ENCODE assay signal across 1 cellular context in the genomic region with DNA sequence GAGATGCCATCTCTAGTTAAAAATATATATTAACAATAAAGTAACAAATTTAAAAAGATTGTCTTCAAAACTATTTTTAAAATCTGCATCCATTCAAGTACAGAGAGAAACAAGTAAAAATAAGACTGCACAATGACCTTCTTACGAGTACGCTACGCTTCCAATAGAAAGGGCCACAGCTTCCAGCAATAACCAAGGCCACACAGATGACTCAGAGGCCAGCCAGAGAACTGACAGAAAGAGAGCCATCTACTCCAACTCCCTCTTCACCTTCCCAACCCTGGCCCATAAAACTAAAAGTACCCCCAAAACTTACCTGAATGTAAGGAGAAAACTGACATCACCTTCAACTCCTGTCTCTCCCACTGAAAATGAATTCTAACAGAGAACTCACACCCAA.
TF ChIP-seq lines count a peak whose summit lies in the region.

No MANE protein-coding gene starts in this region.

TF ChIP-seq in WTC11, 78 proteins besides CTCF, POLR2A, EP300 and RAD21 (continued from another document):
- TF ChIP-seq, protein P1, sequence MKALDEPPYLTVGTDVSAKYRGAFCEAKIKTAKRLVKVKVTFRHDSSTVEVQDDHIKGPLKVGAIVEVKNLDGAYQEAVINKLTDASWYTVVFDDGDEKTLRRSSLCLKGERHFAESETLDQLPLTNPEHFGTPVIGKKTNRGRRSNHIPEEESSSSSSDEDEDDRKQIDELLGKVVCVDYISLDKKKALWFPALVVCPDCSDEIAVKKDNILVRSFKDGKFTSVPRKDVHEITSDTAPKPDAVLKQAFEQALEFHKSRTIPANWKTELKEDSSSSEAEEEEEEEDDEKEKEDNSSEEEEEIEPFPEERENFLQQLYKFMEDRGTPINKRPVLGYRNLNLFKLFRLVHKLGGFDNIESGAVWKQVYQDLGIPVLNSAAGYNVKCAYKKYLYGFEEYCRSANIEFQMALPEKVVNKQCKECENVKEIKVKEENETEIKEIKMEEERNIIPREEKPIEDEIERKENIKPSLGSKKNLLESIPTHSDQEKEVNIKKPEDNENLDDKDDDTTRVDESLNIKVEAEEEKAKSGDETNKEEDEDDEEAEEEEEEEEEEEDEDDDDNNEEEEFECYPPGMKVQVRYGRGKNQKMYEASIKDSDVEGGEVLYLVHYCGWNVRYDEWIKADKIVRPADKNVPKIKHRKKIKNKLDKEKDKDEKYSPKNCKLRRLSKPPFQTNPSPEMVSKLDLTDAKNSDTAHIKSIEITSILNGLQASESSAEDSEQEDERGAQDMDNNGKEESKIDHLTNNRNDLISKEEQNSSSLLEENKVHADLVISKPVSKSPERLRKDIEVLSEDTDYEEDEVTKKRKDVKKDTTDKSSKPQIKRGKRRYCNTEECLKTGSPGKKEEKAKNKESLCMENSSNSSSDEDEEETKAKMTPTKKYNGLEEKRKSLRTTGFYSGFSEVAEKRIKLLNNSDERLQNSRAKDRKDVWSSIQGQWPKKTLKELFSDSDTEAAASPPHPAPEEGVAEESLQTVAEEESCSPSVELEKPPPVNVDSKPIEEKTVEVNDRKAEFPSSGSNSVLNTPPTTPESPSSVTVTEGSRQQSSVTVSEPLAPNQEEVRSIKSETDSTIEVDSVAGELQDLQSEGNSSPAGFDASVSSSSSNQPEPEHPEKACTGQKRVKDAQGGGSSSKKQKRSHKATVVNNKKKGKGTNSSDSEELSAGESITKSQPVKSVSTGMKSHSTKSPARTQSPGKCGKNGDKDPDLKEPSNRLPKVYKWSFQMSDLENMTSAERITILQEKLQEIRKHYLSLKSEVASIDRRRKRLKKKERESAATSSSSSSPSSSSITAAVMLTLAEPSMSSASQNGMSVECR (CRISPR knock-in tag; IDR thresholded peaks at IDR 0.05; ENCODE audit: borderline replicate concordance) = no peak
- TF ChIP-seq, protein P2, sequence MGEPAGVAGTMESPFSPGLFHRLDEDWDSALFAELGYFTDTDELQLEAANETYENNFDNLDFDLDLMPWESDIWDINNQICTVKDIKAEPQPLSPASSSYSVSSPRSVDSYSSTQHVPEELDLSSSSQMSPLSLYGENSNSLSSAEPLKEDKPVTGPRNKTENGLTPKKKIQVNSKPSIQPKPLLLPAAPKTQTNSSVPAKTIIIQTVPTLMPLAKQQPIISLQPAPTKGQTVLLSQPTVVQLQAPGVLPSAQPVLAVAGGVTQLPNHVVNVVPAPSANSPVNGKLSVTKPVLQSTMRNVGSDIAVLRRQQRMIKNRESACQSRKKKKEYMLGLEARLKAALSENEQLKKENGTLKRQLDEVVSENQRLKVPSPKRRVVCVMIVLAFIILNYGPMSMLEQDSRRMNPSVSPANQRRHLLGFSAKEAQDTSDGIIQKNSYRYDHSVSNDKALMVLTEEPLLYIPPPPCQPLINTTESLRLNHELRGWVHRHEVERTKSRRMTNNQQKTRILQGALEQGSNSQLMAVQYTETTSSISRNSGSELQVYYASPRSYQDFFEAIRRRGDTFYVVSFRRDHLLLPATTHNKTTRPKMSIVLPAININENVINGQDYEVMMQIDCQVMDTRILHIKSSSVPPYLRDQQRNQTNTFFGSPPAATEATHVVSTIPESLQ (CRISPR knock-in tag; IDR thresholded peaks at IDR 0.05) = no peak
- TF ChIP-seq PRRX2 (CRISPR knock-in tag; IDR thresholded peaks at IDR 0.05) (no peak), NR1H2 (CRISPR knock-in tag; IDR thresholded peaks at IDR 0.05) (no peak), FOXJ3 (CRISPR knock-in tag; IDR thresholded peaks at IDR 0.05; ENCODE audit: borderline replicate concordance) (no peak), SOX15 (CRISPR knock-in tag; IDR thresholded peaks at IDR 0.05) (no peak), CREM (CRISPR knock-in tag; IDR thresholded peaks at IDR 0.05) (no peak), CBFB (CRISPR knock-in tag; IDR thresholded peaks at IDR 0.05; ENCODE audit: low read depth) (no peak), SP1 (CRISPR knock-in tag; conservative IDR thresholded peaks at IDR 0.05) (no peak), IRF2 (CRISPR knock-in tag; IDR thresholded peaks at IDR 0.05; ENCODE audit: borderline replicate concordance, low read depth) (no peak)
- TF ChIP-seq, protein P3, sequence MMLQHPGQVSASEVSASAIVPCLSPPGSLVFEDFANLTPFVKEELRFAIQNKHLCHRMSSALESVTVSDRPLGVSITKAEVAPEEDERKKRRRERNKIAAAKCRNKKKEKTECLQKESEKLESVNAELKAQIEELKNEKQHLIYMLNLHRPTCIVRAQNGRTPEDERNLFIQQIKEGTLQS (CRISPR knock-in tag; conservative IDR thresholded peaks at IDR 0.05) = no peak
- TF ChIP-seq, protein P4, sequence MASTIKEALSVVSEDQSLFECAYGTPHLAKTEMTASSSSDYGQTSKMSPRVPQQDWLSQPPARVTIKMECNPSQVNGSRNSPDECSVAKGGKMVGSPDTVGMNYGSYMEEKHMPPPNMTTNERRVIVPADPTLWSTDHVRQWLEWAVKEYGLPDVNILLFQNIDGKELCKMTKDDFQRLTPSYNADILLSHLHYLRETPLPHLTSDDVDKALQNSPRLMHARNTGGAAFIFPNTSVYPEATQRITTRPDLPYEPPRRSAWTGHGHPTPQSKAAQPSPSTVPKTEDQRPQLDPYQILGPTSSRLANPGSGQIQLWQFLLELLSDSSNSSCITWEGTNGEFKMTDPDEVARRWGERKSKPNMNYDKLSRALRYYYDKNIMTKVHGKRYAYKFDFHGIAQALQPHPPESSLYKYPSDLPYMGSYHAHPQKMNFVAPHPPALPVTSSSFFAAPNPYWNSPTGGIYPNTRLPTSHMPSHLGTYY (CRISPR knock-in tag; IDR thresholded peaks at IDR 0.05) = no peak
